Comparison of ENCODE assay signal across 19 cellular contexts in the genomic region with DNA sequence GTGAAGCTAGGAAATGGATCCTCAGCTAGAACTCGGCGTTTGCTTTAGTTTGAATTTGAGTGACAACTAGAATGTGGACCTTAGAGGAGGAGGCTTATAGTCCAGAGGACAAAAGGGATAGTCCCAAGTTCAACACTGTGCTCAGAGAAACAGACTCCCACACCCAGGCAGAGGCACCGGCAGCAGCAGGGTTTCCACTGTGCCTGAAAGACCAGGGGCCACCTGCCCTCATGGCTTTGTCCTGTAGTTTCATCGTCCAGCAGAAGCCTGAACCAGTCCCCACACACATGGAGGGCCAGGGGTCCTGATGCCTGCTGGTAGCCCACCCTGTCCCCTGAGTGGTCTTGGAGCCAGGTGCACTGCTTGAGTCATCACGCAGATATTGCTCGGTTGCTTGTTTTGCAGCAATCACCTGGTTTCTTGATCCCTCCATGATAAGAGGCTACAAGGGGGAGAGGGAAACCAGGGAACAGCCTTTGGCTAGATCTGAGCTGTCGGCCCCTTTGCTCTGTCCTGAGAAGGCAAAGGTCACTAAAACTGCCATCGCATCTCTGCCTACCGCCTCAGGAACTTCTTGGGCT. TPM values are rescaled to one million over a fixed set of nuclear protein-coding genes. Genes with fewer than 3 reads are reported as not detected.
DNase-seq lines count a peak whose midpoint lies in the region; ATAC-seq and TF ChIP-seq lines count a peak whose summit lies in the region.
"Had no signal": no experiment of that assay in that cellular context is flagged by ENCODE, and none has a peak within 500 bp of the region (broad histone marks: within the 10 kb centered on the region; RNA-seq: fewer than 3 reads in every experiment).

No MANE protein-coding gene starts in this region.

- 0 out of 2 replicates have a peak, but pooled peaks have one; percentile 17 for ATAC-seq in HCT116
- ATAC-seq in naive B cell (ENCODE audit: low read depth in 2 of 2) = no peak
- no peak for ATAC-seq in GM21381 (IDR thresholded peaks at IDR 0.05; ENCODE audit: unreplicated experiment)

- no peak overlapping the region for H3K9ac ChIP-seq in HCT116 (ENCODE audit: low read length)

- intact Hi-C loops in HCT116 (cut with micrococcal nuclease) (loop anchor here (1.0 to 10.0 kb wide), 2 partner anchors 71 to 330 kb away; a partner anchor contains a TSS), transverse colon (cut with DNase I; ENCODE audit: low total_unique reads) (loop anchor here (2.0 kb wide), 1 partner anchor 70 kb away; no protein-coding TSS in a partner anchor)

- H3K27ac Mint-ChIP-seq in glutamatergic neuron (ENCODE audit: unreplicated experiment) = no peak overlapping the region
- peak overlapping the region in 4 of 6 donors; percentile 57 to 69 (median 66) for H3K27ac Mint-ChIP-seq in naive B cell
- H3K27ac Mint-ChIP-seq: activated T-helper 1 cell treated with anti-CD3 and anti-CD28 coated beads, Interleukin-12 subunit alpha, Interleukin-12 subunit beta, Interleukin-2, Interleukin-4 antibody, amounts not matched to agents 30 ng/mL and 10 ng/mL and 1 ng/mL, durations not matched to agents 14 hours and 24 hours and 36 hours had no signal

- H3K27ac ChIP-seq in HCT116 (ENCODE audit: low read depth, low read length) (no peak overlapping the region), transverse colon (no peak overlapping the region)
- H3K27ac ChIP-seq: cardiac muscle cell had no signal

- H3K4me3 ChIP-seq in HCT116 (replicated peaks in 1 of 2; ENCODE audit: low read depth in 1 of 2, low read length in 2 of 2) (no peak overlapping the region), transverse colon (no peak overlapping the region)
- H3K4me3 ChIP-seq: cardiac muscle cell had no signal

- H3K4me3 Mint-ChIP-seq in glutamatergic neuron (ENCODE audit: unreplicated experiment) (no peak overlapping the region), naive B cell (peak overlapping the region in 1 of 8 donors; percentile 69)
- H3K4me3 Mint-ChIP-seq: activated T-helper 1 cell treated with anti-CD3 and anti-CD28 coated beads, Interleukin-12 subunit alpha, Interleukin-12 subunit beta, Interleukin-2, Interleukin-4 antibody, amounts not matched to agents 30 ng/mL and 10 ng/mL and 1 ng/mL, durations not matched to agents 14 hours and 24 hours and 36 hours; CD4-positive, alpha-beta memory T cell; neural crest cell had no signal

- H3K27me3 Mint-ChIP-seq in glutamatergic neuron (ENCODE audit: unreplicated experiment) (peaks cover 22% of the 10 kb centered on the region), naive B cell (peaks cover 10 to 13% (median 12%) of the 10 kb centered on the region in 3 donors)

- H3K4me1 ChIP-seq in HCT116 (ENCODE audit: control insufficient read depth in 1 of 2, insufficient read depth in 2 of 2, low read length in 2 of 2) (no peaks in the 10 kb centered on the region), transverse colon (peaks cover 0 to 8% (median 3%) of the 10 kb centered on the region in 4 donors)

- H3K9me3 ChIP-seq in HCT116 (ENCODE audit: control insufficient read depth in 1 of 2, insufficient read depth in 1 of 2, low read depth in 1 of 2, low read length in 2 of 2) (no peaks in the 10 kb centered on the region), transverse colon (no peaks in the 10 kb centered on the region)

- H4K20me1 ChIP-seq in HCT116 (ENCODE audit: insufficient read depth) = no peaks in the 10 kb centered on the region

- CTCF ChIA-PET in HCT116 (lab: Charles Lee) = interaction anchor here (1.2 to 5.4 kb wide), 3 partner anchors 21 to 135 kb away, joined by 4 to 31 read pairs (median 4); no protein-coding TSS in a partner anchor

- no peaks in the 10 kb centered on the region for H3K79me2 ChIP-seq in HCT116 (ENCODE audit: insufficient read depth, low read length)

- POLR2A ChIA-PET in HCT116 (lab: Charles Lee) = no interaction called here

- H3K9me2 ChIP-seq in HCT116 (ENCODE audit: insufficient read depth) = no peaks in the 10 kb centered on the region

- RAD21 ChIA-PET in HCT116 (lab: Charles Lee; ENCODE audit: low non-redundant PET in 1 of 2, low total read pairs in 2 of 2, uncharacterized antibody in 2 of 2, unreplicated experiment in 2 of 2) = interaction anchor here (0.8 to 1.0 kb wide), 2 partner anchors 70 to 71 kb away, joined by 3 to 4 read pairs; no protein-coding TSS in a partner anchor

- no peak overlapping the region for H3K4me2 ChIP-seq in HCT116 (ENCODE audit: low read length)

- no peak for TF ChIP-seq EP300 in transverse colon (IDR thresholded peaks at IDR 0.05; ENCODE audit: low read depth)

- WGBS in transverse colon (ENCODE audit: low coverage in 1 of 2), 2 donors = 47 to 57% methylated on average over 1 to 8 of the region's 9 CpGs

- H3K9me3 Mint-ChIP-seq in glutamatergic neuron (ENCODE audit: unreplicated experiment) (peaks cover 3% of the 10 kb centered on the region), naive B cell (peaks cover 0 to 2% (median 0%) of the 10 kb centered on the region in 7 donors)
- H3K9me3 Mint-ChIP-seq: activated T-helper 1 cell treated with anti-CD3 and anti-CD28 coated beads, Interleukin-12 subunit alpha, Interleukin-12 subunit beta, Interleukin-2, Interleukin-4 antibody, amounts not matched to agents 30 ng/mL and 10 ng/mL and 1 ng/mL, durations not matched to agents 14 hours and 24 hours and 36 hours; CD4-positive, alpha-beta memory T cell; neural crest cell had no signal

- H3K4me1 Mint-ChIP-seq in glutamatergic neuron (ENCODE audit: low read depth, unreplicated experiment) (no peaks in the 10 kb centered on the region), naive B cell (peaks cover 26 to 44% (median 39%) of the 10 kb centered on the region in 3 donors)

- H2AFZ ChIP-seq in HCT116 (ENCODE audit: low read depth, low read length, poor library complexity, severe bottlenecking) = no peak overlapping the region

- no peak for TF ChIP-seq POLR2A in HCT116 (IDR thresholded peaks at IDR 0.05; ENCODE audit: borderline replicate concordance, extremely low read depth, insufficient read depth, insufficient read length)
- no peak for TF ChIP-seq POLR2A in transverse colon (IDR thresholded peaks at IDR 0.05)

- no peaks in the 10 kb centered on the region for H3K36me3 ChIP-seq in HCT116 (ENCODE audit: control insufficient read depth in 1 of 2, insufficient read depth in 2 of 2, low read length in 2 of 2)
- no peaks in the 10 kb centered on the region for H3K36me3 ChIP-seq in transverse colon
- H3K36me3 ChIP-seq: cardiac muscle cell had no signal

- DNase-seq in HCT116 (ENCODE audit: low read depth, low spot score) (no peak), glutamatergic neuron (peak; percentile 2), naive B cell (no peak), transverse colon (peak; percentile 9), AG08395 (ENCODE audit: low spot score) (no peak), foreskin melanocyte (no peak)
- DNase-seq: DMS153 had no signal

- BruUV-seq in HCT116 (replicated peaks; lab: Mats Ljungman, UMichigan) = no TSS peak

- H3K36me3 Mint-ChIP-seq in glutamatergic neuron (ENCODE audit: unreplicated experiment) (peaks cover 12% of the 10 kb centered on the region), naive B cell (no peaks in the 10 kb centered on the region)

- no peak for TF ChIP-seq CTCF in HCT116 (IDR thresholded peaks at IDR 0.05 in 2 of 3, conservative IDR thresholded peaks at IDR 0.05 in 1 of 3; ENCODE audit: borderline replicate concordance in 1 of 3, insufficient read depth in 1 of 3, low read depth in 2 of 3, low read length in 2 of 3)
- TF ChIP-seq CTCF in glutamatergic neuron (IDR thresholded peaks at IDR 0.05; ENCODE audit: partially characterized antibody, unreplicated experiment) = no peak
- TF ChIP-seq CTCF in transverse colon (IDR thresholded peaks at IDR 0.05) = no peak

- in situ Hi-C loops in transverse colon (cut with MboI; ENCODE audit: low pct_ligation_motif_present in 1 of 4, low pct_unique_long_range_greater_than_20kb in 1 of 4, low sequenced_read_pairs in 3 of 4) = loop anchor here (5.0 to 25.0 kb wide), 4 partner anchors 68 to 322 kb away; a partner anchor contains a TSS

- peaks cover 64% of the 10 kb centered on the region for H3K27me3 ChIP-seq in HCT116 (ENCODE audit: insufficient read depth, low read length)
- peaks cover 13% of the 10 kb centered on the region for H3K27me3 ChIP-seq in transverse colon

- TF ChIP-seq RAD21 in HCT116 (IDR thresholded peaks at IDR 0.05; ENCODE audit: low read depth) = no peak

TF ChIP-seq in HCT116, 20 proteins besides CTCF, POLR2A, EP300 and RAD21:
- TF ChIP-seq SP1 (IDR thresholded peaks at IDR 0.05; ENCODE audit: low read depth) = no peak
- no peak for TF ChIP-seq EZH2phosphoT487 (IDR thresholded peaks at IDR 0.05; ENCODE audit: borderline replicate concordance)
- TF ChIP-seq ZFX (IDR thresholded peaks at IDR 0.05) = no peak
- no peak for TF ChIP-seq EGR1 (IDR thresholded peaks at IDR 0.05; ENCODE audit: low read depth)
- TF ChIP-seq EZH2 (IDR thresholded peaks at IDR 0.05) = no peak
- TF ChIP-seq ZNF274 (IDR thresholded peaks at IDR 0.05; ENCODE audit: low read depth, low read length) = no peak
- TF ChIP-seq ELF1 (IDR thresholded peaks at IDR 0.05; ENCODE audit: borderline replicate concordance, low read depth) = no peak
- no peak for TF ChIP-seq FOSL1 (IDR thresholded peaks at IDR 0.05; ENCODE audit: low read depth)

RNA-seq across cellular contexts. Expression of a gene that starts 7.2 kb away (rescaled TPM):
- 0.27 TPM for total RNA-seq in HCT116 (2021; ENCODE audit: unreplicated experiment)
- not detected in 2 replicates for polyA plus RNA-seq in HCT116 (2012)
- not detected for total RNA-seq in glutamatergic neuron (ENCODE audit: unreplicated experiment)
- polyA plus RNA-seq in naive B cell (ENCODE audit: low read depth in 6 of 6) = 100 to 1,000 TPM in 2 of 6 donors, 10 to 100 TPM in 4; 84.6 to 115 (median 92.8) TPM
- 10 to 100 TPM; 30.3 to 64.7 (median 51.6) TPM for total RNA-seq in transverse colon
- total RNA-seq: cardiac muscle cell had no signal
- polyA plus RNA-seq: cardiac muscle cell had no signal

RNA-seq across cellular contexts. Expression of a gene that starts 16.8 kb away (rescaled TPM):
- total RNA-seq in HCT116 (2021; ENCODE audit: unreplicated experiment) (not detected), glutamatergic neuron (ENCODE audit: unreplicated experiment) (not detected), transverse colon (under 1 TPM in 1 of 4 donors, not detected in 3; 0.16 TPM)
- polyA plus RNA-seq in HCT116 (2012) = not detected in 2 replicates
- polyA plus RNA-seq in naive B cell (ENCODE audit: low read depth in 6 of 6) = not detected
- total RNA-seq: activated T-helper 1 cell treated with anti-CD3 and anti-CD28 coated beads, Interleukin-12 subunit alpha, Interleukin-12 subunit beta, Interleukin-2, Interleukin-4 antibody, amounts not matched to agents 30 ng/mL and 10 ng/mL and 1 ng/mL, durations not matched to agents 14 hours and 24 hours and 36 hours; cardiac muscle cell; CD4-positive, alpha-beta memory T cell; dermis blood vessel endothelial cell; HT-29; lower leg skin; mononuclear cell; OCI-LY7; renal cortical epithelial cell; ureter had no signal
- polyA plus RNA-seq: cardiac muscle cell; CD4-positive, alpha-beta memory T cell had no signal

Comparison
In these comparisons a context has a peak if more than half of its experiments do, and no peak if none do; other contexts are left out.
1. DNase-seq: peak in glutamatergic neuron (single experiment) and transverse colon (single experiment); none in HCT116 (single experiment), naive B cell (single experiment), AG08395 (single experiment) and foreskin melanocyte (single experiment).
2. RNA of a gene that starts 7.2 kb away (total RNA-seq): 30.3 to 64.7 TPM in transverse colon; 0.27 TPM in HCT116 (single experiment) and not detected in glutamatergic neuron (single experiment); every median in the first group is over 10 times any median in the second.